Comparison of ENCODE assay signal across 9 cellular contexts in the genomic region with DNA sequence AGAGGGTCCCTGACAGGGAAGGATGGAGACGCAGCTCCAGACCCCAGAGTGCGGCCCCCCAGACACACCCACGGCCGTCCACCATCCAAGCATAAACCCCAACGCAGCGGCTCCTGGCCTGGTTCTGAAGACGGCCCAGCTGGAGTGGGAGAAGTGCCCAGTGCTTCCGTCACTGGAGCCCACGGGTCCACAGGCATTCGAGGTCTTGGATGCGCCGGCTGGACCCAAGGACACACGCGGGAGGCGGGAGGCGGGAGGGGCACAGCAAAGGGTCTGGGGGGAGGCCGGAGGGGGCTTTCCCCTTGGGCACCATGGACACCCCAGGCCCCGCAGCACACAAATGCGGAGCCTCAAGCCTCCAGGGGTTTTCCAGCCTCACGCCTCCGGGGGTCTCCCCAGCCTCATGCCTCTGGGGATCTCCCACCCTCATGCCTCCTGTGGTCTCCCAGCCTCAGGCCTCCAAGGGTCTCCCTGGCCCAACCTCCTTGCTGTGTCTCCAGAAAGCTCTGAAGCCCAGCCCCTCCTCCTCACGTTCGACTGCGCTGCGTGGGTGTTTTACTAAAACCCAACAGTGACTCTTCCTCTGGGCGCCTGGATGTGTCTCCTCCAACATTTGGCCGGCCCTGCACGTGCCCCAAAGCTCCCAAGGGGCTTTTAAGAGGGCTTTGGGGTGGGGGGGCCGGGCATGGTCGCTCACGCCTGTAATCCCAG. TPM values are rescaled to one million over a fixed set of nuclear protein-coding genes. Genes with fewer than 3 reads are reported as not detected.
DNase-seq lines count a peak whose midpoint lies in the region; ATAC-seq and TF ChIP-seq lines count a peak whose summit lies in the region.
"Had no signal": no experiment of that assay in that cellular context is flagged by ENCODE, and none has a peak within 500 bp of the region (broad histone marks: within the 10 kb centered on the region; RNA-seq: fewer than 3 reads in every experiment).

No MANE protein-coding gene starts in this region.

- TF ChIP-seq CTCF in GM13977 (IDR thresholded peaks at IDR 0.05; ENCODE audit: extremely low read depth, insufficient read depth, missing control alignments) (no peak), ascending aorta (IDR thresholded peaks at IDR 0.05) (no peak), heart right ventricle (IDR thresholded peaks at IDR 0.05) (no peak), gastrocnemius medialis (IDR thresholded peaks at IDR 0.05 in 4 of 5, conservative IDR thresholded peaks at IDR 0.05 in 1 of 5) (no peak)

- DNase-seq in GM13977 (ENCODE audit: low spot score) (peak; percentile 59), ascending aorta (ENCODE audit: low spot score in 2 of 2) (no peak), heart right ventricle (peak; percentile 62 to 67), gastrocnemius medialis (no peak), kidney glomerular epithelial cell (lab: John Stamatoyannopoulos, UW) (no peak), DMS79 treated with DMSO at 0.1 percent for 48 hours (lab: John Stamatoyannopoulos, UW) (no peak), NCI-H69 (lab: John Stamatoyannopoulos, UW) (no peak)

- H3K36me3 ChIP-seq in ascending aorta = no peaks in the 10 kb centered on the region
- no peaks in the 10 kb centered on the region for H3K36me3 ChIP-seq in heart right ventricle
- H3K36me3 ChIP-seq in gastrocnemius medialis = no peaks in the 10 kb centered on the region
- H3K36me3 ChIP-seq: WERI-Rb-1 had no signal

- ATAC-seq in heart right ventricle = peak; percentile 11 to 56 (median 34)
- ATAC-seq in gastrocnemius medialis = no peak
- ATAC-seq in GM19023 (IDR thresholded peaks at IDR 0.05; ENCODE audit: unreplicated experiment) = no peak

- no peak for TF ChIP-seq POLR2A in gastrocnemius medialis (IDR thresholded peaks at IDR 0.05)

- H3K4me3 ChIP-seq in ascending aorta (peak overlapping the region; percentile 50 to 66), heart right ventricle (peak overlapping the region in 9 of 10 donors; percentile 25 to 57 (median 51)), gastrocnemius medialis (peak overlapping the region; percentile 28 to 54 (median 44))

- 46 to 55% methylated on average over 31 of the region's 31 CpGs for WGBS in heart right ventricle, 2 donors

- H3K27me3 ChIP-seq in ascending aorta = no peaks in the 10 kb centered on the region
- H3K27me3 ChIP-seq in heart right ventricle = peaks cover 0 to 22% (median 0%) of the 10 kb centered on the region in 7 donors
- H3K27me3 ChIP-seq in gastrocnemius medialis = no peaks in the 10 kb centered on the region

- H3K4me1 ChIP-seq in ascending aorta = peaks cover 16 to 29% of the 10 kb centered on the region in 2 donors
- peaks cover 18 to 56% (median 41%) of the 10 kb centered on the region in 9 donors for H3K4me1 ChIP-seq in heart right ventricle
- H3K4me1 ChIP-seq in gastrocnemius medialis = peaks cover 18 to 29% of the 10 kb centered on the region in 2 donors

- H3K9me3 ChIP-seq in ascending aorta (no peaks in the 10 kb centered on the region), heart right ventricle (no peaks in the 10 kb centered on the region), gastrocnemius medialis (no peaks in the 10 kb centered on the region)

- in situ Hi-C loops in GM13977 (cut with MboI; ENCODE audit: low pct_unique_long_range_greater_than_20kb, low sequenced_read_pairs, unreplicated experiment) = loop anchor here (10.0 kb wide), 1 partner anchor 113 kb away; no protein-coding TSS in a partner anchor
- in situ Hi-C loops in gastrocnemius medialis (cut with MboI; ENCODE audit: low sequenced_read_pairs in 4 of 4) = loop anchor here (10.0 to 25.0 kb wide), 2 partner anchors 113 to 120 kb away; a partner anchor contains a TSS

- intact Hi-C loops in ascending aorta (cut with DNase I) = loop anchor here (2.0 kb wide), 1 partner anchor 113 kb away; no protein-coding TSS in a partner anchor
- intact Hi-C loops in heart right ventricle (cut with DNase I) = loop anchor here (2.0 to 5.0 kb wide), 3 partner anchors 105 to 115 kb away; a partner anchor contains a TSS
- intact Hi-C loops in gastrocnemius medialis (cut with DNase I; ENCODE audit: low total_unique reads) = loop anchor here (2.0 kb wide), 1 partner anchor 113 kb away; no protein-coding TSS in a partner anchor

- H3K27ac ChIP-seq in ascending aorta = peak overlapping the region in 1 of 2 donors; percentile 24
- peak overlapping the region in 9 of 10 donors; percentile 53 to 85 (median 79) for H3K27ac ChIP-seq in heart right ventricle
- peak overlapping the region in 3 of 4 donors; percentile 49 to 57 (median 52) for H3K27ac ChIP-seq in gastrocnemius medialis
- H3K27ac ChIP-seq: WERI-Rb-1 had no signal

RNA-seq across cellular contexts. Expression of a gene that starts 15.2 kb away (rescaled TPM):
- total RNA-seq in ascending aorta (16.7 TPM), heart right ventricle (10 to 100 TPM in 3 of 10 donors, 1 to 10 TPM in 7; 7.8 to 14.0 (median 9.2) TPM), gastrocnemius medialis (10 to 100 TPM in 1 of 4 donors, 1 to 10 TPM in 3; 4.8 to 12.5 (median 6.4) TPM)
- 10 to 100 TPM in 1 of 2 donors, 1 to 10 TPM in 1; 5.8 to 33.0 TPM for polyA plus RNA-seq in heart right ventricle

RNA-seq across cellular contexts. Expression of a gene that starts 15.4 kb away (rescaled TPM):
- 6.9 TPM for total RNA-seq in ascending aorta
- total RNA-seq in heart right ventricle = 1 to 10 TPM; 2.5 to 5.3 (median 3.0) TPM
- 10 to 100 TPM in 1 of 2 donors, under 1 TPM in 1; 0.62 to 10.6 TPM for polyA plus RNA-seq in heart right ventricle
- total RNA-seq in gastrocnemius medialis = 1 to 10 TPM in 3 of 4 donors, under 1 TPM in 1; 0.41 to 2.5 (median 1.8) TPM

RNA-seq across cellular contexts. Expression of a gene that starts 33.4 kb away (rescaled TPM):
- total RNA-seq in ascending aorta (not detected), heart right ventricle (not detected), gastrocnemius medialis (under 1 TPM in 1 of 4 donors, not detected in 3; 0.23 TPM)
- polyA plus RNA-seq in heart right ventricle = under 1 TPM; 0.03 to 0.15 TPM

RNA-seq across cellular contexts. Expression of a gene that starts 51.4 kb away (rescaled TPM):
- total RNA-seq in ascending aorta (231 TPM), heart right ventricle (10 to 100 TPM in 4 of 10 donors, 1 to 10 TPM in 6; 5.3 to 17.0 (median 9.0) TPM), gastrocnemius medialis (1 to 10 TPM; 4.4 to 8.4 (median 7.1) TPM)
- polyA plus RNA-seq in heart right ventricle = 10 to 100 TPM; 18.3 to 29.3 TPM

Comparison
In these comparisons a context has a peak if more than half of its experiments do, and no peak if none do; other contexts are left out.
1. DNase-seq: peak in GM13977 (single experiment) and heart right ventricle (2 of 2); none in ascending aorta (0 of 2), gastrocnemius medialis (0 of 2), kidney glomerular epithelial cell (single experiment), DMS79 treated with DMSO at 0.1 percent for 48 hours (single experiment) and NCI-H69 (single experiment).
2. ATAC-seq: peak in heart right ventricle (8 of 8); none in gastrocnemius medialis (0 of 2) and GM19023 (single experiment).
3. Peak in every context shown above with its lines, with median percentiles within 50 percentile points of each other: H3K4me3 ChIP-seq.